In the genomic region with DNA sequence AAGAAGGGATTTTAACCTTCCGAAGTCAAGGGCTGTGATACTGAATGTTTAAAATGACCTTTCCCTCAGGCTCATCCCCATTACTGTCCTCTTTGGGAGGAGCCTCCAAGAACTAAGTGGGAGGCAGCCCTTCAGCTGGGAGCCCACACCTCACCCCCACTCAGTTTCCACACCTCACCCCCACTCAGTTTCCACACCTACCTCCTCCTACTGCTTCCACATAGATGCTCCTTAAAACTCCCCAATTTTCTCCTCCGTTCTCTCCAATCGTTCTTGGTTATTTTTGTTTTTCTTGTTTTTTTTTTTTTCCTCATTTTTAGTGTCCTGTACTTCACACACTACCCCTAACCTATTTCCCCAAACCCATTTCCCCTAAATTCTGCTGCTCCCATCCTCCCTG, we compare ENCODE assay signal across 22 cellular contexts. TPM values are rescaled to one million over a fixed set of nuclear protein-coding genes. Genes with fewer than 3 reads are reported as not detected.
DNase-seq lines count a peak whose midpoint lies in the region; ATAC-seq and TF ChIP-seq lines count a peak whose summit lies in the region.
"Had no signal": no experiment of that assay in that cellular context is flagged by ENCODE, and none has a peak within 500 bp of the region (broad histone marks: within the 10 kb centered on the region; RNA-seq: fewer than 3 reads in every experiment).

No MANE protein-coding gene starts in this region.

- no peak overlapping the region for H3K4me2 ChIP-seq in hepatocyte
- H3K4me2 ChIP-seq: A549 had no signal

- 82% methylated on average over 3 of the region's 3 CpGs for WGBS in hepatocyte (ENCODE audit: low lambda C conversion rate, missing lambda C conversion rate)
- WGBS in testis, 2 donors, result 68 to 80% methylated on average over 3 of the region's 3 CpGs

- no peak for ATAC-seq in left ventricle myocardium superior
- ATAC-seq: A549 had no signal

- H4K20me1 ChIP-seq in hepatocyte (ENCODE audit: insufficient read depth, poor library complexity, severe bottlenecking), result no peaks in the 10 kb centered on the region

- TF ChIP-seq CTCF in left ventricle myocardium inferior (IDR thresholded peaks at IDR 0.05; ENCODE audit: borderline replicate concordance) (no peak), HEK293 (tag by site-specific recombination; IDR thresholded peaks at IDR 0.05) (no peak), hepatocyte (IDR thresholded peaks at IDR 0.05; ENCODE audit: poor library complexity) (no peak), testis (IDR thresholded peaks at IDR 0.05) (no peak)

- H3K9me3 ChIP-seq in left ventricle myocardium inferior (replicated peaks) (no peaks in the 10 kb centered on the region), HEK293 (ENCODE audit: control insufficient read depth, insufficient read depth, low read depth, low read length) (no peaks in the 10 kb centered on the region), hepatocyte (ENCODE audit: low read depth) (no peaks in the 10 kb centered on the region), testis (no peaks in the 10 kb centered on the region)
- H3K9me3 ChIP-seq: A549, BE2C had no signal

- no peaks in the 10 kb centered on the region for H3K36me3 ChIP-seq in left ventricle myocardium inferior
- H3K36me3 ChIP-seq in HEK293 (ENCODE audit: control insufficient read depth in 2 of 2, insufficient read depth in 1 of 2, low read length in 2 of 2), result peaks cover 0 to 10% of the 10 kb centered on the region in 2 experiments; a peak in 1 of 3 replicates
- no peaks in the 10 kb centered on the region for H3K36me3 ChIP-seq in hepatocyte (replicated peaks; ENCODE audit: insufficient read depth, low read depth)
- H3K36me3 ChIP-seq in testis (ENCODE audit: low read depth, missing control alignments), result no peaks in the 10 kb centered on the region

- no peaks in the 10 kb centered on the region for H3K79me2 ChIP-seq in hepatocyte

- H2AFZ ChIP-seq in hepatocyte, result no peak overlapping the region

- intact Hi-C loops in left ventricle myocardium inferior (cut with micrococcal nuclease), result loop anchor here (10.0 kb wide), 1 partner anchor 555 kb away; no protein-coding TSS in a partner anchor
- intact Hi-C loops in left ventricle myocardium superior (cut with micrococcal nuclease), result loop anchor here (5.0 kb wide), 1 partner anchor 563 kb away; no protein-coding TSS in a partner anchor
- intact Hi-C loops in testis (cut with DNase I; ENCODE audit: low total_unique reads), result no loop called here

- H3K4me3 ChIP-seq in left ventricle myocardium inferior (no peak overlapping the region), HEK293 (ENCODE audit: low read depth, low read length) (no peak overlapping the region), hepatocyte (no peak overlapping the region), testis (no peak overlapping the region)
- H3K4me3 ChIP-seq: A549, GM23248 had no signal

- H3K9me2 ChIP-seq in hepatocyte (replicated peaks; ENCODE audit: insufficient read depth), result no peaks in the 10 kb centered on the region

- H3K4me1 ChIP-seq in left ventricle myocardium inferior (peaks cover 24% of the 10 kb centered on the region), HEK293 (ENCODE audit: control insufficient read depth, insufficient read depth, low read length) (no peaks in the 10 kb centered on the region), hepatocyte (ENCODE audit: insufficient read depth) (peaks cover 3% of the 10 kb centered on the region), testis (no peaks in the 10 kb centered on the region)
- H3K4me1 ChIP-seq: A549 had no signal

- no peak for TF ChIP-seq POLR2A in testis (IDR thresholded peaks at IDR 0.05)

- POLR2A ChIA-PET in HEK293 (lab: Yijun Ruan, JAX), result no interaction called here

- DNase-seq in left ventricle myocardium inferior (no peak), left ventricle myocardium superior (no peak), hepatocyte (ENCODE audit: low spot score) (no peak), NCI-H187 (lab: John Stamatoyannopoulos, UW) (no peak), testis (no peak), activated T-cell treated with anti-CD3 and anti-CD28 coated beads for 4 hours (no peak)
- DNase-seq: 8988T; ACHN; AML-193; BE2C; C1 segment of cervical spinal cord; Calu3; CD4-positive, alpha-beta memory T cell; COR-L47; DMS53; GF-D8; GM23248; H7; HCEC 1CT had no signal

- H3K27me3 ChIP-seq in left ventricle myocardium inferior (ENCODE audit: low read depth), result no peaks in the 10 kb centered on the region
- no peaks in the 10 kb centered on the region for H3K27me3 ChIP-seq in hepatocyte
- H3K27me3 ChIP-seq in testis, result no peaks in the 10 kb centered on the region
- H3K27me3 ChIP-seq: BE2C had no signal

- CTCF ChIA-PET in HEK293 (lab: Yijun Ruan, JAX), result interaction anchor here (2.4 to 3.6 kb wide), 2 partner anchors 526 to 560 kb away, joined by 8 to 17 read pairs; no protein-coding TSS in a partner anchor

- H3K27ac ChIP-seq in left ventricle myocardium inferior (replicated peaks) (peak overlapping the region; percentile 53), HEK293 (ENCODE audit: extremely low read depth, low read depth, low read length) (no peak overlapping the region), hepatocyte (peak overlapping the region; percentile 36), testis (no peak overlapping the region)
- H3K27ac ChIP-seq: A549 had no signal

TF ChIP-seq in HEK293, 187 proteins besides CTCF, POLR2A, EP300 and RAD21:
- peak; percentile 81 for TF ChIP-seq EGR2 (tag by site-specific recombination; IDR thresholded peaks at IDR 0.05; ENCODE audit: low read depth)
- TF ChIP-seq ZFHX2 (tag by site-specific recombination; conservative IDR thresholded peaks at IDR 0.05), result peak; percentile 79
- no peak for TF ChIP-seq ZNF366 (tag by site-specific recombination; conservative IDR thresholded peaks at IDR 0.05)

RNA-seq across cellular contexts. Expression of a gene that starts 31.6 kb away (rescaled TPM):
- total RNA-seq in left ventricle myocardium inferior (34.5 TPM), left ventricle myocardium superior (39.6 TPM), hepatocyte (194 and 218 TPM in 2 replicates), testis (1 to 10 TPM; 1.1 to 3.5 TPM)
- polyA plus RNA-seq in hepatocyte (198 and 201 TPM in 2 replicates), testis (ENCODE audit: insufficient read depth, low read depth, low replicate concordance) (6.4 TPM)
- total RNA-seq: CD4-positive, alpha-beta memory T cell; G401 had no signal
- polyA plus RNA-seq: CD4-positive, alpha-beta memory T cell had no signal

Comparison
In these comparisons a context has a peak if more than half of its experiments do, and no peak if none do; other contexts are left out.
1. H3K27ac ChIP-seq: peak in left ventricle myocardium inferior (single experiment) and hepatocyte (single experiment); none in HEK293 (single experiment) and testis (0 of 2).